Comparison of ENCODE assay signal across 18 cellular contexts in the genomic region with DNA sequence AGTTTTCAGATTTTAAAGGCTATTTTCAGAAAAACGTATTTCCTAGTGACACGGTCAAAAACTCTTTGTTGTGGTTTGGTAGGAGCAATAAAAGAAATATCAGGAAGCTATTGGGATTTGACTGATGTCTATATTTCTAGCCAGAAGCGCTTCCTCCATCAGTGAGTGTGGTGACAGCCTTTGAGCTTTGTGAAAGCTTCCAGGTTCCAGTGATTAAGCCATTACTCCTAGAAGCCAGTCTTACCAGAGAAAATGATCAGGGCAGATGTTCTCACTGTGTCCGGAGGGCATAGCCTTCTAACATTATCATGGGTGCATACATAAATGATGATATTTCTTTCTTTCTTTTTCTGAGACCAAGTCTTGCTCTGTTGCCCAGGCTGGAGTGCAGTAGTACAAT. TPM values are rescaled to one million over a fixed set of nuclear protein-coding genes. Genes with fewer than 3 reads are reported as not detected.
DNase-seq lines count a peak whose midpoint lies in the region; TF ChIP-seq lines count a peak whose summit lies in the region.
"Had no signal": no experiment of that assay in that cellular context is flagged by ENCODE, and none has a peak within 500 bp of the region (broad histone marks: within the 10 kb centered on the region; RNA-seq: fewer than 3 reads in every experiment).

No MANE protein-coding gene starts in this region.

- BruUV-seq in A673 (replicated peaks; lab: Mats Ljungman, UMichigan), result no TSS peak

- CTCF ChIA-PET in activated naive CD4-positive, alpha-beta T cell treated with anti-CD3 and anti-CD28 coated beads, Interleukin-2, amount 10 ng/mL, durations not matched to agents 7 days and 5 days (lab: Charles Lee), result no interaction called here
- CTCF ChIA-PET in A673 (lab: Charles Lee), result no interaction called here

- no peak for TF ChIP-seq CTCF in A673 (conservative IDR thresholded peaks at IDR 0.05; ENCODE audit: low read depth, low read length)
- no peak for TF ChIP-seq CTCF in mesothelial cell of epicardium (IDR thresholded peaks at IDR 0.05; ENCODE audit: unreplicated experiment)

- H3K9me3 ChIP-seq in A673 (ENCODE audit: low read depth, low read length, poor library complexity, severe bottlenecking), result no peaks in the 10 kb centered on the region
- H3K9me3 ChIP-seq: HAP-1 had no signal

- peaks cover 6% of the 10 kb centered on the region for H3K4me1 ChIP-seq in A673 (ENCODE audit: insufficient read depth, low read length, poor library complexity, severe bottlenecking)

- no peaks in the 10 kb centered on the region for H3K36me3 ChIP-seq in A673 (ENCODE audit: insufficient read depth, low read length, poor library complexity, severe bottlenecking)
- H3K36me3 ChIP-seq: HAP-1 had no signal

- H3K9me3 Mint-ChIP-seq in immature natural killer cell (no peaks in the 10 kb centered on the region), mesothelial cell of epicardium (no peaks in the 10 kb centered on the region)
- no peaks in the 10 kb centered on the region for H3K9me3 Mint-ChIP-seq in activated naive CD4-positive, alpha-beta T cell treated with anti-CD3 and anti-CD28 coated beads, Interleukin-2, amount 10 ng/mL, durations not matched to agents 7 days and 5 days
- H3K9me3 Mint-ChIP-seq: CD4-positive, CD25-positive, alpha-beta regulatory T cell; CD8-positive, alpha-beta memory T cell had no signal

- H3K27ac Mint-ChIP-seq in immature natural killer cell, result no peak overlapping the region
- no peak overlapping the region for H3K27ac Mint-ChIP-seq in activated naive CD4-positive, alpha-beta T cell treated with anti-CD3 and anti-CD28 coated beads, Interleukin-2, amount 10 ng/mL, durations not matched to agents 7 days and 5 days
- H3K27ac Mint-ChIP-seq in mesothelial cell of epicardium, result no peak overlapping the region

- H3K4me1 Mint-ChIP-seq in immature natural killer cell, result peaks cover 14 to 36% of the 10 kb centered on the region in 2 donors
- H3K4me1 Mint-ChIP-seq in activated naive CD4-positive, alpha-beta T cell treated with anti-CD3 and anti-CD28 coated beads, Interleukin-2, amount 10 ng/mL, durations not matched to agents 7 days and 5 days, result peaks cover 11% of the 10 kb centered on the region
- peaks cover 4% of the 10 kb centered on the region for H3K4me1 Mint-ChIP-seq in mesothelial cell of epicardium

- POLR2A ChIA-PET in A673 (lab: Charles Lee; ENCODE audit: low non-redundant PET), result no interaction called here

- H3K27me3 ChIP-seq in A673 (replicated peaks; ENCODE audit: insufficient read depth, low read depth, low read length, poor library complexity), result no peaks in the 10 kb centered on the region

- H3K4me3 Mint-ChIP-seq in immature natural killer cell (no peak overlapping the region), mesothelial cell of epicardium (no peak overlapping the region)
- no peak overlapping the region for H3K4me3 Mint-ChIP-seq in activated naive CD4-positive, alpha-beta T cell treated with anti-CD3 and anti-CD28 coated beads, Interleukin-2, amount 10 ng/mL, durations not matched to agents 7 days and 5 days
- H3K4me3 Mint-ChIP-seq: CD4-positive, CD25-positive, alpha-beta regulatory T cell; CD8-positive, alpha-beta memory T cell had no signal

- intact Hi-C loops in A673 (cut with micrococcal nuclease; ENCODE audit: unreplicated experiment), result no loop called here

- DNase-seq in RPMI7951 (ENCODE audit: low read depth) (peak; percentile 8), SW480 (ENCODE audit: low spot score) (peak; percentile 78), left kidney (ENCODE audit: low read depth, low spot score) (peak; percentile 51), immature natural killer cell (no peak), A673 (ENCODE audit: low spot score) (no peak), mesothelial cell of epicardium (ENCODE audit: low spot score in 2 of 2, unreplicated experiment in 2 of 2) (no peak)
- no peak for DNase-seq in activated naive CD4-positive, alpha-beta T cell treated with anti-CD3 and anti-CD28 coated beads, Interleukin-2, amount 10 ng/mL, durations not matched to agents 7 days and 5 days
- DNase-seq: AML-193; C1 segment of cervical spinal cord; CD4-positive, CD25-positive, alpha-beta regulatory T cell; CD8-positive, alpha-beta memory T cell; COR-L47; DMS 273 treated with DMSO at 0.1 percent for 48 hours; DMS53; DND-41; EL had no signal

- H3K36me3 Mint-ChIP-seq in immature natural killer cell (peaks cover 0 to 13% (median 4%) of the 10 kb centered on the region in 3 donors), mesothelial cell of epicardium (peaks cover 3% of the 10 kb centered on the region)
- H3K36me3 Mint-ChIP-seq in activated naive CD4-positive, alpha-beta T cell treated with anti-CD3 and anti-CD28 coated beads, Interleukin-2, amount 10 ng/mL, durations not matched to agents 7 days and 5 days, result peaks cover 3% of the 10 kb centered on the region

- H3K27me3 Mint-ChIP-seq in immature natural killer cell (ENCODE audit: low read depth in 3 of 3) (no peaks in the 10 kb centered on the region), mesothelial cell of epicardium (ENCODE audit: low read depth) (no peaks in the 10 kb centered on the region)
- no peaks in the 10 kb centered on the region for H3K27me3 Mint-ChIP-seq in activated naive CD4-positive, alpha-beta T cell treated with anti-CD3 and anti-CD28 coated beads, Interleukin-2, amount 10 ng/mL, durations not matched to agents 7 days and 5 days
- H3K27me3 Mint-ChIP-seq: CD4-positive, CD25-positive, alpha-beta regulatory T cell; CD8-positive, alpha-beta memory T cell had no signal

- no peak overlapping the region for H3K4me3 ChIP-seq in A673 (ENCODE audit: low read depth, low read length, poor library complexity, severe bottlenecking)
- H3K4me3 ChIP-seq: GM12878, HAP-1 had no signal

- no peak overlapping the region for H3K27ac ChIP-seq in A673 (ENCODE audit: low read depth, low read length, poor library complexity, severe bottlenecking)

RNA-seq across cellular contexts. Expression of a gene that starts 39.6 kb away (rescaled TPM):
- 4.5 and 4.7 TPM in 2 replicates for total RNA-seq in RPMI7951 (2014; rRNA removed; shearing (Covaris generic))
- 10 to 100 TPM; 11.6 to 14.5 (median 13.9) TPM for polyA plus RNA-seq in immature natural killer cell
- total RNA-seq in A673 (2021) (14.1 and 20.7 TPM in 2 replicates), mesothelial cell of epicardium (21.2 to 24.1 TPM (median 21.7 TPM) in 3 replicates)

Comparison
In these comparisons a context has a peak if more than half of its experiments do, and no peak if none do; other contexts are left out.
1. DNase-seq: peak in RPMI7951 (single experiment), SW480 (single experiment) and left kidney (single experiment); none in immature natural killer cell (0 of 3), activated naive CD4-positive, alpha-beta T cell treated with anti-CD3 and anti-CD28 coated beads, Interleukin-2, amount 10 ng/mL, durations not matched to agents 7 days and 5 days (single experiment), A673 (single experiment) and mesothelial cell of epicardium (0 of 2).